ENCODE assay signal across 24 cellular contexts in the genomic region with DNA sequence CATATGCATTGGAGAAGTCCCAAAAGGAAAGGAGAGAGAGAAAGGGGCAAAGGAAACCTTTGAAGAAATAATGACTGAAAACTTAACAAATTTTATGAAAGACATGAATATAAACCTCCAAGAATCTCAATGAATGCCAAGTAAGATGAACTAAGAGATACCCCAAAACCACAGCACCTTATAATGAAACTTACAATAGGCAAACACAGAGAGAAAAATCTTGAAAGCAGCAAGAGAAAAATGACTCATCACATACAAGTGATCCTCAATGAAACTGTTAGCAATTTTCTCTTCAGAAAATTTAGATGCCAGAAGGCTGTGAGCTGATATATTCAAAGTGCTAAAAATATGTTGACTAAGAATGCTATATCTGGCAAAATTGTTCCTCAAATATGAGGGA.
"Had no signal": no experiment of that assay in that cellular context is flagged by ENCODE, and none has a peak within 500 bp of the region (broad histone marks: within the 10 kb centered on the region; RNA-seq: fewer than 3 reads in every experiment).

No MANE protein-coding gene starts in this region.

- H3K4me3 ChIP-seq: ascending aorta, coronary artery, left lung, lower lobe of right lung, psoas muscle, smooth muscle cell, transverse colon had no signal

- H3K4me1 ChIP-seq: ascending aorta, left lung, lower lobe of right lung, parathyroid adenoma, psoas muscle, transverse colon had no signal

- H3K27ac Mint-ChIP-seq: activated B cell treated with CpG ODN at 0.5 μM for 24 hours; activated naive CD8-positive, alpha-beta T cell; activated T-helper 1 cell treated with anti-CD3 and anti-CD28 coated beads, Interleukin-12 subunit alpha, Interleukin-12 subunit beta, Interleukin-2, Interleukin-4 antibody, amounts not matched to agents 30 ng/mL and 10 ng/mL and 1 ng/mL, durations not matched to agents 14 hours and 24 hours and 36 hours; naive thymus-derived CD8-positive, alpha-beta T cell; stimulated activated naive B cell treated with anti-CD40 and anti-IgM and Interleukin-4, amounts not matched to agents 10 μg/mL and 1 μg/mL and 100 μg/mL, for 72 hours; T-cell had no signal

- H3K27me3 ChIP-seq: ascending aorta, brain microvascular endothelial cell, transverse colon had no signal

- H3K27ac ChIP-seq: ascending aorta, brain microvascular endothelial cell, coronary artery, dorsolateral prefrontal cortex, left lung, lower lobe of right lung, parathyroid adenoma, psoas muscle, transverse colon had no signal

- ATAC-seq: left lung; lower lobe of right lung; naive thymus-derived CD8-positive, alpha-beta T cell; psoas muscle; stimulated activated naive B cell treated with anti-CD40 and anti-IgM and Interleukin-4, amounts not matched to agents 10 μg/mL and 1 μg/mL and 100 μg/mL, for 72 hours; T-cell had no signal

- H3K9me3 ChIP-seq: left lung, lower lobe of right lung, psoas muscle, transverse colon had no signal

- H3K36me3 Mint-ChIP-seq: stimulated activated naive B cell treated with anti-CD40 and anti-IgM and Interleukin-4, amounts not matched to agents 10 μg/mL and 1 μg/mL and 100 μg/mL, for 72 hours; T-cell had no signal

- H3K4me1 Mint-ChIP-seq: activated B cell treated with CpG ODN at 0.5 μM for 24 hours; neural crest cell; stimulated activated naive B cell treated with anti-CD40 and anti-IgM and Interleukin-4, amounts not matched to agents 10 μg/mL and 1 μg/mL and 100 μg/mL, for 72 hours; T-cell had no signal

- H3K4me3 Mint-ChIP-seq: activated B cell treated with CpG ODN at 0.5 μM for 24 hours; activated naive CD8-positive, alpha-beta T cell; activated T-helper 1 cell treated with anti-CD3 and anti-CD28 coated beads, Interleukin-12 subunit alpha, Interleukin-12 subunit beta, Interleukin-2, Interleukin-4 antibody, amounts not matched to agents 30 ng/mL and 10 ng/mL and 1 ng/mL, durations not matched to agents 14 hours and 24 hours and 36 hours; naive thymus-derived CD8-positive, alpha-beta T cell; neural crest cell; stimulated activated naive B cell treated with anti-CD40 and anti-IgM and Interleukin-4, amounts not matched to agents 10 μg/mL and 1 μg/mL and 100 μg/mL, for 72 hours; T-cell had no signal

- DNase-seq: activated B cell treated with CpG ODN at 0.5 μM for 24 hours; activated gamma-delta T cell; brain microvascular endothelial cell; dorsolateral prefrontal cortex; effector memory CD4-positive, alpha-beta T cell; left lung; lower lobe of right lung; mesenchymal stem cell; naive thymus-derived CD8-positive, alpha-beta T cell; nucleus accumbens; psoas muscle; stimulated activated CD4-positive, alpha-beta T cell treated with anti-CD3 and anti-CD28 coated beads, Interleukin-1b, Interleukin-23, amount 100 ng/mL, for 48 hours; stimulated activated CD4-positive, alpha-beta T cell treated with anti-CD3 and anti-CD28 coated beads, Interleukin-4, amount 100 ng/mL, for 4 hours; stimulated activated CD8-positive, alpha-beta memory T cell treated with anti-CD3 and anti-CD28 coated beads, Interleukin-4, amount 100 ng/mL, for 48 hours; stimulated activated naive B cell treated with anti-CD40 and anti-IgM and Interleukin-4, amounts not matched to agents 10 μg/mL and 1 μg/mL and 100 μg/mL, for 72 hours; T-cell; transverse colon had no signal
